In genomic region chr22:37894939-37895670, GRCh38 we compare ENCODE assay signal across 6 cellular contexts. TPM values are rescaled to one million over a fixed set of nuclear protein-coding genes. Genes with fewer than 3 reads are reported as not detected.
A peak's percentile ranks its signal among the peaks of the same experiment; 100 is the strongest.
DNase-seq lines count a peak whose midpoint lies in the region; ATAC-seq and TF ChIP-seq lines count a peak whose summit lies in the region.

No MANE protein-coding gene starts in this region.

- DNase-seq in GM13977 (ENCODE audit: low spot score) = peak; percentile 5
- peak; percentile 31 for DNase-seq in amniotic epithelial cell (ENCODE audit: low read depth)
- no peak for DNase-seq in naive B cell
- DNase-seq in osteocyte (ENCODE audit: extremely low spot score, unreplicated experiment) = no peak

- H3K27me3 Mint-ChIP-seq in naive B cell (no peaks in the 10 kb centered on the region), osteocyte (ENCODE audit: unreplicated experiment) (no peaks in the 10 kb centered on the region)

- TF ChIP-seq CTCF in GM13977 (IDR thresholded peaks at IDR 0.05; ENCODE audit: extremely low read depth, insufficient read depth, missing control alignments) = no peak
- no peak for TF ChIP-seq CTCF in osteocyte (IDR thresholded peaks at IDR 0.05)

- peak overlapping the region in 4 of 6 donors; percentile 80 to 91 (median 86) for H3K27ac Mint-ChIP-seq in naive B cell
- H3K27ac Mint-ChIP-seq in osteocyte (ENCODE audit: unreplicated experiment) = no peak overlapping the region

- in situ Hi-C loops in GM13977 (cut with MboI; ENCODE audit: low pct_unique_long_range_greater_than_20kb, low sequenced_read_pairs, unreplicated experiment) = no loop called here

- H3K36me3 Mint-ChIP-seq in naive B cell (no peaks in the 10 kb centered on the region), osteocyte (ENCODE audit: unreplicated experiment) (peaks cover 10% of the 10 kb centered on the region)

- H3K9me3 Mint-ChIP-seq in naive B cell = no peaks in the 10 kb centered on the region
- no peaks in the 10 kb centered on the region for H3K9me3 Mint-ChIP-seq in osteocyte (ENCODE audit: unreplicated experiment)

- H3K4me1 Mint-ChIP-seq in naive B cell (peaks cover 11 to 22% (median 15%) of the 10 kb centered on the region in 3 donors), osteocyte (ENCODE audit: unreplicated experiment) (peaks cover 45% of the 10 kb centered on the region)

- ATAC-seq in naive B cell (ENCODE audit: low read depth in 2 of 2) (no peak), HG02885 (IDR thresholded peaks at IDR 0.05; ENCODE audit: poor library complexity, unreplicated experiment) (no peak), GM18519 (IDR thresholded peaks at IDR 0.05; ENCODE audit: low FRiP score, unreplicated experiment) (no peak)

- H3K4me3 Mint-ChIP-seq in naive B cell (peak overlapping the region in 1 of 8 donors; percentile 47), osteocyte (ENCODE audit: unreplicated experiment) (no peak overlapping the region)

RNA-seq across cellular contexts. Expression of gene MICALL1, which starts 11.0 kb away (rescaled TPM):
- 1 to 10 TPM; 2.6 to 8.0 (median 3.1) TPM for polyA plus RNA-seq in naive B cell (ENCODE audit: low read depth in 6 of 6)
- total RNA-seq in osteocyte = 51.2 and 56.6 TPM in 2 replicates

RNA-seq across cellular contexts. Expression of gene EIF3L, which starts 45.9 kb away (rescaled TPM):
- polyA plus RNA-seq in naive B cell (ENCODE audit: low read depth in 6 of 6) = 100 to 1,000 TPM; 260 to 316 (median 300) TPM
- 435 and 452 TPM in 2 replicates for total RNA-seq in osteocyte

RNA-seq across cellular contexts. Expression of gene ANKRD54, which starts 51.0 kb away (rescaled TPM):
- polyA plus RNA-seq in naive B cell (ENCODE audit: low read depth in 6 of 6) = 10 to 100 TPM in 4 of 6 donors, 1 to 10 TPM in 2; 2.6 to 19.3 (median 14.4) TPM
- 18.1 and 20.4 TPM in 2 replicates for total RNA-seq in osteocyte

RNA-seq across cellular contexts. Expression of gene C22orf23, which starts 58.3 kb away (rescaled TPM):
- polyA plus RNA-seq in naive B cell (ENCODE audit: low read depth in 6 of 6) = not detected
- total RNA-seq in osteocyte = not detected in 2 replicates

RNA-seq across cellular contexts. Expression of gene POLR2F, which starts 58.4 kb away (rescaled TPM):
- polyA plus RNA-seq in naive B cell (ENCODE audit: low read depth in 6 of 6) = 100 to 1,000 TPM; 113 to 131 (median 123) TPM
- 77.9 and 81.1 TPM in 2 replicates for total RNA-seq in osteocyte

Comparison
In these comparisons a context has a peak if more than half of its experiments do, and no peak if none do; other contexts are left out.
1. DNase-seq: peak in GM13977 (single experiment) and amniotic epithelial cell (single experiment); none in naive B cell (single experiment) and osteocyte (single experiment).